In the genomic region with DNA sequence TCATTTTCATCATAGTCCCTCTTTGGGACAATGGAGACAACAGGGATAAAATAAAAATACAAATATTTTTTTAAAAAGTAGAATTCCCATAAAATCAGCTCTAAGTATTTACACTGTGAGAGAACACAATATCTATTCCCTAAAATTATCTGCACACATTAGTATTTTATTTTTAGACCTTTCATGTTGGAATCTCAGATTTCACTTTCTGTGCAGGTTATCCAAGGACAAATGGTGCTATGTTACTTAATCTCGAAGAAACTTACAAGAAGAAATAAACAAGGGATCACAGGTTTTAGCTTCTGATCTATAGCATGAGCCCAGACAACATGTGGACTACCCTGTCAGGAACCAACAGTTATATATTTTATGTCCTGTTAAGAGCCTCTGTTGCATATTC, we compare ENCODE assay signal across 17 cellular contexts. TPM values are rescaled to one million over a fixed set of nuclear protein-coding genes. Genes with fewer than 3 reads are reported as not detected.
DNase-seq lines count a peak whose midpoint lies in the region; ATAC-seq and TF ChIP-seq lines count a peak whose summit lies in the region.
"Had no signal": no experiment of that assay in that cellular context is flagged by ENCODE, and none has a peak within 500 bp of the region (broad histone marks: within the 10 kb centered on the region; RNA-seq: fewer than 3 reads in every experiment).

No MANE protein-coding gene starts in this region.

- H3K4me3 ChIP-seq in left ventricle myocardium inferior: no peak overlapping the region
- H3K4me3 ChIP-seq in psoas muscle: peak overlapping the region; percentile 15
- H3K4me3 ChIP-seq: BLaER1, GM23248 had no signal

- ATAC-seq in Right ventricle myocardium inferior (peak; percentile 13), WTC11 (no peak), psoas muscle (peak; percentile 45 to 88 (median 64)), foreskin keratinocyte (no peak), GM19395 (IDR thresholded peaks at IDR 0.05; ENCODE audit: unreplicated experiment) (no peak)

- intact Hi-C loops in Right ventricle myocardium inferior (cut with DNase I): no loop called here
- intact Hi-C loops in left ventricle myocardium inferior (cut with micrococcal nuclease): no loop called here
- intact Hi-C loops in psoas muscle (cut with DNase I): no loop called here

- 18 to 40% (median 34%) methylated on average over 1 of the region's 1 CpG for WGBS in psoas muscle, 3 donors

- no peaks in the 10 kb centered on the region for H3K9me3 ChIP-seq in left ventricle myocardium inferior (replicated peaks)
- H3K9me3 ChIP-seq in psoas muscle: no peaks in the 10 kb centered on the region
- H3K9me3 ChIP-seq: BLaER1 had no signal

- TF ChIP-seq CTCF in left ventricle myocardium inferior (IDR thresholded peaks at IDR 0.05; ENCODE audit: borderline replicate concordance): no peak
- TF ChIP-seq CTCF in WTC11 (IDR thresholded peaks at IDR 0.05): no peak
- TF ChIP-seq CTCF in psoas muscle (IDR thresholded peaks at IDR 0.05): no peak
- no peak for TF ChIP-seq CTCF in foreskin keratinocyte (conservative IDR thresholded peaks at IDR 0.05)

- peaks cover 84% of the 10 kb centered on the region for H3K36me3 Mint-ChIP-seq in WTC11

- H3K27me3 ChIP-seq in left ventricle myocardium inferior (ENCODE audit: low read depth) (no peaks in the 10 kb centered on the region), psoas muscle (ENCODE audit: insufficient read depth in 3 of 3, low read length in 2 of 3) (no peaks in the 10 kb centered on the region), foreskin keratinocyte (no peaks in the 10 kb centered on the region)
- H3K27me3 ChIP-seq: BLaER1 had no signal

- peaks cover 90% of the 10 kb centered on the region for H3K36me3 ChIP-seq in left ventricle myocardium inferior
- peaks cover 22 to 85% of the 10 kb centered on the region in 2 donors for H3K36me3 ChIP-seq in psoas muscle (ENCODE audit: insufficient read depth in 1 of 2, low read depth in 1 of 2)

- H3K27ac Mint-ChIP-seq in WTC11: peak overlapping the region; percentile 73; the same call in 1 of the 2 replicates

- no peak overlapping the region for H3K27ac ChIP-seq in left ventricle myocardium inferior (replicated peaks)
- H3K27ac ChIP-seq in psoas muscle: peak overlapping the region; percentile 75
- no peak overlapping the region for H3K27ac ChIP-seq in foreskin keratinocyte
- H3K27ac ChIP-seq: BLaER1, GM23248 had no signal

- CTCF ChIA-PET in WTC11 (lab: Charles Lee): no interaction called here

- H3K27me3 Mint-ChIP-seq in WTC11 (ENCODE audit: low read depth): no peaks in the 10 kb centered on the region
- H3K27me3 Mint-ChIP-seq: CD4-positive, alpha-beta memory T cell had no signal

- peaks cover 18% of the 10 kb centered on the region for H3K4me1 ChIP-seq in left ventricle myocardium inferior
- peaks cover 19% of the 10 kb centered on the region for H3K4me1 ChIP-seq in psoas muscle
- H3K4me1 ChIP-seq in foreskin keratinocyte: no peaks in the 10 kb centered on the region
- H3K4me1 ChIP-seq: BLaER1 had no signal

- no peak overlapping the region for H3K4me3 Mint-ChIP-seq in WTC11
- H3K4me3 Mint-ChIP-seq: CD14-positive monocyte had no signal

- H3K4me1 Mint-ChIP-seq in WTC11: peaks cover 2% of the 10 kb centered on the region; the same call in 1 of the 2 replicates
- H3K4me1 Mint-ChIP-seq: CD14-positive monocyte; CD4-positive, alpha-beta memory T cell had no signal

- DNase-seq in Right ventricle myocardium inferior (ENCODE audit: missing footprints) (no peak), left ventricle myocardium inferior (no peak), WTC11 (ENCODE audit: low spot score) (no peak), iris pigment epithelial cell (ENCODE audit: low read depth) (peak; percentile 31), psoas muscle (no peak), foreskin keratinocyte (no peak), NCI-H82 (lab: John Stamatoyannopoulos, UW) (no peak)
- DNase-seq: 8988T; CD4-positive, alpha-beta memory T cell; DMS153; DMS79 treated with DMSO at 0.1 percent for 48 hours; GF-D8; GM23248; HCEC 1CT had no signal

- H3K9me3 Mint-ChIP-seq in WTC11: no peaks in the 10 kb centered on the region
- H3K9me3 Mint-ChIP-seq: CD14-positive monocyte had no signal

- POLR2A ChIA-PET in WTC11 (lab: Charles Lee): no interaction called here

TF ChIP-seq in WTC11, 78 proteins besides CTCF, POLR2A, EP300 and RAD21 (continues in another document):
- TF ChIP-seq NFATC4 (CRISPR knock-in tag; IDR thresholded peaks at IDR 0.05) (no peak), ZNF263 (CRISPR knock-in tag; IDR thresholded peaks at IDR 0.05; ENCODE audit: low read depth) (no peak), ZNF512 (CRISPR knock-in tag; IDR thresholded peaks at IDR 0.05; ENCODE audit: borderline replicate concordance) (no peak), ZNF281 (CRISPR knock-in tag; IDR thresholded peaks at IDR 0.05) (no peak), ZNF416 (CRISPR knock-in tag; IDR thresholded peaks at IDR 0.05) (no peak), ZMAT4 (CRISPR knock-in tag; IDR thresholded peaks at IDR 0.05) (no peak), SOX15 (CRISPR knock-in tag; IDR thresholded peaks at IDR 0.05) (no peak), PRRX2 (CRISPR knock-in tag; IDR thresholded peaks at IDR 0.05) (no peak), CREB1 (CRISPR knock-in tag; IDR thresholded peaks at IDR 0.05) (no peak)
- TF ChIP-seq, protein P1, sequence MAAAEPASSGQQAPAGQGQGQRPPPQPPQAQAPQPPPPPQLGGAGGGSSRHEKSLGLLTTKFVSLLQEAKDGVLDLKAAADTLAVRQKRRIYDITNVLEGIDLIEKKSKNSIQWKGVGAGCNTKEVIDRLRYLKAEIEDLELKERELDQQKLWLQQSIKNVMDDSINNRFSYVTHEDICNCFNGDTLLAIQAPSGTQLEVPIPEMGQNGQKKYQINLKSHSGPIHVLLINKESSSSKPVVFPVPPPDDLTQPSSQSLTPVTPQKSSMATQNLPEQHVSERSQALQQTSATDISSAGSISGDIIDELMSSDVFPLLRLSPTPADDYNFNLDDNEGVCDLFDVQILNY (CRISPR knock-in tag; IDR thresholded peaks at IDR 0.05): no peak
- TF ChIP-seq, protein P2, sequence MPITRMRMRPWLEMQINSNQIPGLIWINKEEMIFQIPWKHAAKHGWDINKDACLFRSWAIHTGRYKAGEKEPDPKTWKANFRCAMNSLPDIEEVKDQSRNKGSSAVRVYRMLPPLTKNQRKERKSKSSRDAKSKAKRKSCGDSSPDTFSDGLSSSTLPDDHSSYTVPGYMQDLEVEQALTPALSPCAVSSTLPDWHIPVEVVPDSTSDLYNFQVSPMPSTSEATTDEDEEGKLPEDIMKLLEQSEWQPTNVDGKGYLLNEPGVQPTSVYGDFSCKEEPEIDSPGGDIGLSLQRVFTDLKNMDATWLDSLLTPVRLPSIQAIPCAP (CRISPR knock-in tag; IDR thresholded peaks at IDR 0.05): no peak
- TF ChIP-seq, protein P3, sequence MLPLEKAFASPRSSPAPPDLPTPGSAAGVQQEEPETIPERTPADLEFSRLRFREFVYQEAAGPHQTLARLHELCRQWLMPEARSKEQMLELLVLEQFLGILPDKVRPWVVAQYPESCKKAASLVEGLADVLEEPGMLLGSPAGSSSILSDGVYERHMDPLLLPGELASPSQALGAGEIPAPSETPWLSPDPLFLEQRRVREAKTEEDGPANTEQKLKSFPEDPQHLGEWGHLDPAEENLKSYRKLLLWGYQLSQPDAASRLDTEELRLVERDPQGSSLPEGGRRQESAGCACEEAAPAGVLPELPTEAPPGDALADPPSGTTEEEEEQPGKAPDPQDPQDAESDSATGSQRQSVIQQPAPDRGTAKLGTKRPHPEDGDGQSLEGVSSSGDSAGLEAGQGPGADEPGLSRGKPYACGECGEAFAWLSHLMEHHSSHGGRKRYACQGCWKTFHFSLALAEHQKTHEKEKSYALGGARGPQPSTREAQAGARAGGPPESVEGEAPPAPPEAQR (CRISPR knock-in tag; IDR thresholded peaks at IDR 0.05): no peak

RNA-seq across cellular contexts. Expression of gene LYRM2, which starts 23.0 kb away (rescaled TPM):
- total RNA-seq in Right ventricle myocardium inferior (33.2 TPM), left ventricle myocardium inferior (41.3 TPM), WTC11 (2021) (21.3 to 22.2 TPM (median 21.8 TPM) in 3 replicates), psoas muscle (10 to 100 TPM; 36.3 to 45.6 (median 40.8) TPM), foreskin keratinocyte (21.1 and 22.4 TPM in 2 replicates)
- polyA plus RNA-seq in psoas muscle (10 to 100 TPM; 22.1 to 71.1 (median 28.8) TPM), foreskin keratinocyte (13.9 and 14.6 TPM in 2 replicates)

Comparison
In these comparisons a context has a peak if more than half of its experiments do, and no peak if none do; other contexts are left out.
1. ATAC-seq: peak in Right ventricle myocardium inferior (single experiment) and psoas muscle (4 of 4); none in WTC11 (single experiment), foreskin keratinocyte (single experiment) and GM19395 (single experiment).